In the genomic region with DNA sequence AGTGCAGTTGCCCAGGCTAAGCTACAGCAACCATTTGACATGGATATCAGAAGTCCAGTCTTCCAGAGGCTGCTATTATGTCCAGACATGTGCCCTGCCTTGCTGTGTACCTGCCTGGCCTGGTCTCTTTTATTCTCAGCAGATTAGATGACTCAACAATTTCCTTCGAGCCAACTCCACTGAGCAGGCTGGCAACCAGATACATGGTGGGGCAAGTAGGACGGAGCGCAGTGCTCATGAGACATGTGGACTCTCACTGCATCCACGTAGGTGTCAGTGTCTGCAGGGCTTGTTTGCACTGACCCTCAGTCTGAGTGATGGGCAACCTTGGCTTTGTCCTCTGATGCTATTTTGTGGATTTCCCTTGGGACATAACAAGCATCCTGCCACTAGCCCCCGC, we compare ENCODE assay signal across 2 cellular contexts.
TF ChIP-seq lines count a peak whose summit lies in the region.

No MANE protein-coding gene starts in this region.

TF ChIP-seq in HepG2, 621 proteins besides CTCF, POLR2A, EP300 and RAD21:
- no peak for TF ChIP-seq MXD4 (CRISPR knock-in tag; IDR thresholded peaks at IDR 0.05)
- no peak for TF ChIP-seq ZNF207 (IDR thresholded peaks at IDR 0.05; ENCODE audit: borderline replicate concordance)
- no peak for TF ChIP-seq ZNF646 (CRISPR knock-in tag; IDR thresholded peaks at IDR 0.05)
- TF ChIP-seq MAFK (conservative IDR thresholded peaks at IDR 0.05 in 1 of 2, IDR thresholded peaks at IDR 0.05 in 1 of 2; ENCODE audit: low read length in 2 of 2), result peak; percentile 13 to 32; a peak in 1 of 4 replicates
- no peak for TF ChIP-seq MAFG (CRISPR knock-in tag; IDR thresholded peaks at IDR 0.05)
- TF ChIP-seq ZNF292 (CRISPR knock-in tag; IDR thresholded peaks at IDR 0.05; ENCODE audit: borderline replicate concordance, low read depth), result no peak
- no peak for TF ChIP-seq ZNF672 (CRISPR knock-in tag; IDR thresholded peaks at IDR 0.05)
- TF ChIP-seq ZNF253 (CRISPR knock-in tag; IDR thresholded peaks at IDR 0.05; ENCODE audit: borderline replicate concordance), result no peak

TF ChIP-seq in K562, 482 proteins besides CTCF, POLR2A, EP300 and RAD21:
- TF ChIP-seq ZNF316 (IDR thresholded peaks at IDR 0.05) (0 out of 2 replicates have a peak, but pooled peaks have one; percentile 15), MAFG (tag; conservative IDR thresholded peaks at IDR 0.05) (0 out of 2 replicates have a peak, but pooled peaks have one; percentile 35), C11orf30 (IDR thresholded peaks at IDR 0.05; ENCODE audit: low read depth) (peak; percentile 37; the same call in 1 of the 2 replicates)
- TF ChIP-seq, protein P1, sequence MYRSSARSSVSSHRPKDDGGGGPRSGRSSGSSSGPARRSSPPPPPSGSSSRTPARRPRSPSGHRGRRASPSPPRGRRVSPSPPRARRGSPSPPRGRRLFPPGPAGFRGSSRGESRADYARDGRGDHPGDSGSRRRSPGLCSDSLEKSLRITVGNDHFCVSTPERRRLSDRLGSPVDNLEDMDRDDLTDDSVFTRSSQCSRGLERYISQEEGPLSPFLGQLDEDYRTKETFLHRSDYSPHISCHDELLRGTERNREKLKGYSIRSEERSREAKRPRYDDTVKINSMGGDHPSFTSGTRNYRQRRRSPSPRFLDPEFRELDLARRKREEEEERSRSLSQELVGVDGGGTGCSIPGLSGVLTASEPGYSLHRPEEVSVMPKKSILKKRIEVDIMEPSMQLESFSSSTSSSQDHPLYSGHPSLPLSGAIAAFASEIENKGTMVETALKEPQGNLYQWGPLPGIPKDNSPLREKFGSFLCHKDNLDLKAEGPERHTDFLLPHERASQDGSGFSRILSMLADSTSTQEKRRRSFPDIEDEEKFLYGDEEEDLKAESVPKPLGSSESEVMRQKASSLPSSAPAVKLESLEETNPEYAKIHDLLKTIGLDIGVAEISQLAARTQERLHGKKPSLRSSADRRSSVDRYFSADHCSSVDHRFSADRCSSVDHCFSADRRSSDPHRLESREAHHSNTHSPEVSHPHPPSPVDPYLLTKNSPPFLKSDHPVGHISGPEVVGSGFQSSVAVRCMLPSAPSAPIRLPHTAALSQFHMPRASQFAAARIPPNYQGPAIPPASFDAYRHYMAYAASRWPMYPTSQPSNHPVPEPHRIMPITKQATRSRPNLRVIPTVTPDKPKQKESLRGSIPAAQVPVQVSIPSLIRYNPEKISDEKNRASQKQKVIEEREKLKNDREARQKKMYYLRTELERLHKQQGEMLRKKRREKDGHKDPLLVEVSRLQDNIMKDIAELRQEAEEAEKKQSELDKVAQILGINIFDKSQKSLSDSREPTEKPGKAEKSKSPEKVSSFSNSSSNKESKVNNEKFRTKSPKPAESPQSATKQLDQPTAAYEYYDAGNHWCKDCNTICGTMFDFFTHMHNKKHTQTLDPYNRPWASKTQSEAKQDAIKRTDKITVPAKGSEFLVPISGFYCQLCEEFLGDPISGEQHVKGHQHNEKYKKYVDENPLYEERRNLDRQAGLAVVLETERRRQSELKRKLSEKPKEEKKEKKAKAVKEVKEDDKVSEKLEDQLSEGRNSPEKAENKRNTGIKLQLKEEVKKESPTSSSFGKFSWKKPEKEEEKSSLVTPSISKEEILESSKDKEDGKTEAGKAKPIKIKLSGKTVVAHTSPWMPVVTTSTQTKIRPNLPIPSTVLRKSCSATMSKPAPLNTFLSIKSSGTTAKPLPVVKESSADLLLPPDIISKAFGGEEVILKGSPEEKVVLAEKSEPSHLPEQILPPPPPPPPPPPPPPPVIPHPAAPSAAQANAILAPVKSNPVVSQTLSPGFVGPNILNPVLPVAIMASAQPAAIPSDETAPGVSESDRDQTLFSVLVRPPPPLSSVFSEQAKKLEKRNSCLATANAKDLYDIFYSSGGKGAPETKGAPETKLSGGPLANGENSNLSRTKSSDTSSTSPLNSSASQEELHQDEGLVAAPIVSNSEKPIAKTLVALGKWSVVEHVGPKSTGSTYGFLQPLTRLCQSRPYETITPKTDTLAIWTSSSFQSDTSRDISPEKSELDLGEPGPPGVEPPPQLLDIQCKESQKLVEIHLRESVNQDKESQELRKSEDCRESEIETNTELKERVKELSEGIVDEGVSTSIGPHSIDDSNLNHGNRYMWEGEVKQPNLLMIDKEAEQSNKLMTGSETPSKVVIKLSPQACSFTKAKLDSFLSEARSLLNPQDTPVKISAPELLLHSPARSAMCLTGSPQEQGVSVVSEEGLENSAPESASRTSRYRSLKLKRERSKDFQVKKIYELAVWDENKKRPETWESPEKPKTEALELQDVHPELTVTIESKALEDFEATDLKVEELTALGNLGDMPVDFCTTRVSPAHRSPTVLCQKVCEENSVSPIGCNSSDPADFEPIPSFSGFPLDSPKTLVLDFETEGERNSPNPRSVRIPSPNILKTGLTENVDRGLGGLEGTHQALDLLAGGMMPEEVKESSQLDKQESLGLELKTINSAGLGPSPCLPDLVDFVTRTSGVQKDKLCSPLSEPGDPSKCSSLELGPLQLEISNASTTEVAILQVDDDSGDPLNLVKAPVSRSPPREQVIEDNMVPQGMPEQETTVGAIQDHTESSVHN (IDR thresholded peaks at IDR 0.05; ENCODE audit: borderline replicate concordance in 1 of 2, low read depth in 1 of 2), result no peak
